Comparison of ENCODE assay signal across 18 cellular contexts in genomic region chr10:54125098-54125747, GRCh38.
DNase-seq lines count a peak whose midpoint lies in the region; ATAC-seq, FAIRE-seq and TF ChIP-seq lines count a peak whose summit lies in the region.
"Had no signal": no experiment of that assay in that cellular context is flagged by ENCODE, and none has a peak within 500 bp of the region (broad histone marks: within the 10 kb centered on the region; RNA-seq: fewer than 3 reads in every experiment).

No MANE protein-coding gene starts in this region.

- POLR2A ChIA-PET in RWPE1 (lab: Yijun Ruan, JAX; ENCODE audit: low non-redundant PET), result no interaction called here

- H3K9me3 Mint-ChIP-seq in activated T-cell treated with anti-CD3 and anti-CD28 coated beads, Interleukin-2, amount 50 U/mL, for 4 hours, result peaks cover 25% of the 10 kb centered on the region

- no peaks in the 10 kb centered on the region for H3K4me1 Mint-ChIP-seq in activated T-cell treated with anti-CD3 and anti-CD28 coated beads, Interleukin-2, amount 50 U/mL, for 4 hours (ENCODE audit: low read depth)
- H3K4me1 Mint-ChIP-seq: CD4-positive, CD25-positive, alpha-beta regulatory T cell; CD8-positive, alpha-beta memory T cell had no signal

- H3K27me3 Mint-ChIP-seq in activated T-cell treated with anti-CD3 and anti-CD28 coated beads, Interleukin-2, amount 50 U/mL, for 4 hours (ENCODE audit: low read depth), result no peaks in the 10 kb centered on the region
- H3K27me3 Mint-ChIP-seq: CD4-positive, CD25-positive, alpha-beta regulatory T cell; CD8-positive, alpha-beta memory T cell had no signal

- no peak for FAIRE-seq in bronchial epithelial cell (lab: Jason Lieb, UNC)
- FAIRE-seq in keratinocyte (lab: Jason Lieb, UNC), result no peak
- FAIRE-seq: A204.1, G401.6, GM12891, H54 had no signal

- ATAC-seq in activated T-cell treated with anti-CD3 and anti-CD28 coated beads, Interleukin-2, amount 50 U/mL, for 4 hours, result no peak
- ATAC-seq: GM23338 had no signal

- H2AFZ ChIP-seq in keratinocyte (ENCODE audit: control insufficient read depth, low read length), result no peak overlapping the region
- H2AFZ ChIP-seq: GM23338 had no signal

- DNase-seq in RWPE1 (ENCODE audit: low spot score), result peak; percentile 16
- peak; percentile 60 for DNase-seq in bronchial epithelial cell (ENCODE audit: low read depth)
- peak; percentile 1 for DNase-seq in keratinocyte (ENCODE audit: low read depth, low spot score)
- DNase-seq in activated T-cell treated with anti-CD3 and anti-CD28 coated beads, Interleukin-2, amount 50 U/mL, for 4 hours, result no peak
- DNase-seq in NOMO-1 (lab: John Stamatoyannopoulos, UW; ENCODE audit: unreplicated experiment in 2 of 2), result no peak
- DNase-seq in NCI-H526 treated with DMSO at 0.1 percent for 48 hours (lab: John Stamatoyannopoulos, UW), result no peak
- DNase-seq: ACHN; BE2C; C1 segment of cervical spinal cord; CD4-positive, CD25-positive, alpha-beta regulatory T cell; CD8-positive, alpha-beta memory T cell; COR-L47; HCEC 1CT had no signal

- H3K9me3 ChIP-seq in keratinocyte (ENCODE audit: control insufficient read depth, low read depth, low read length), result no peaks in the 10 kb centered on the region
- H3K9me3 ChIP-seq: BE2C had no signal

- no peaks in the 10 kb centered on the region for H3K79me2 ChIP-seq in keratinocyte (ENCODE audit: control insufficient read depth, insufficient read depth, low read length)

- H3K9me1 ChIP-seq in keratinocyte (ENCODE audit: control insufficient read depth, extremely low read depth, insufficient read depth, low read length), result no peaks in the 10 kb centered on the region

- no peaks in the 10 kb centered on the region for H4K20me1 ChIP-seq in keratinocyte (ENCODE audit: control insufficient read depth, extremely low read depth, insufficient read depth, low read length)

- H3K4me2 ChIP-seq in keratinocyte (ENCODE audit: control insufficient read depth, extremely low read depth, insufficient read depth, low read depth, low read length), result peak overlapping the region; percentile 2
- H3K4me2 ChIP-seq: GM23338 had no signal

- H3K27me3 ChIP-seq in bronchial epithelial cell (ENCODE audit: control insufficient read depth, insufficient read depth, low read length) (no peaks in the 10 kb centered on the region), keratinocyte (ENCODE audit: control insufficient read depth, extremely low read depth, insufficient read depth, low read length) (no peaks in the 10 kb centered on the region)
- H3K27me3 ChIP-seq: BE2C had no signal

- H3K27ac ChIP-seq in RWPE1 (no peak overlapping the region), keratinocyte (ENCODE audit: control insufficient read depth, insufficient read depth, low read length) (peak overlapping the region; percentile 35)

- no peak overlapping the region for H3K9ac ChIP-seq in keratinocyte (ENCODE audit: control insufficient read depth, extremely low read depth, insufficient read depth, low read length)

- dilution Hi-C loops in keratinocyte (cut with MboI; ENCODE audit: extremely low pct_ligation_motif_present, low sequenced_read_pairs), result no loop called here

- CTCF ChIA-PET in RWPE1 (lab: Yijun Ruan, JAX), result interaction anchor here (0.6 kb wide), 1 partner anchor 940 kb away, joined by 3 read pairs; no protein-coding TSS in a partner anchor

- no peak overlapping the region for H3K4me3 Mint-ChIP-seq in activated T-cell treated with anti-CD3 and anti-CD28 coated beads, Interleukin-2, amount 50 U/mL, for 4 hours
- H3K4me3 Mint-ChIP-seq: CD4-positive, CD25-positive, alpha-beta regulatory T cell; CD8-positive, alpha-beta memory T cell; GM23338 had no signal

- no peak overlapping the region for H3K4me3 ChIP-seq in bronchial epithelial cell (ENCODE audit: low read depth, low read length)
- H3K4me3 ChIP-seq in keratinocyte (ENCODE audit: control insufficient read depth in 2 of 3, extremely low read depth in 1 of 3, insufficient read depth in 2 of 3, low read depth in 1 of 3, low read length in 3 of 3), result peak overlapping the region in 1 of 3 experiments; percentile 4
- H3K4me3 ChIP-seq: GM23338 had no signal

- TF ChIP-seq CTCF in RWPE1 (conservative IDR thresholded peaks at IDR 0.05; ENCODE audit: low read depth) (no peak), bronchial epithelial cell (IDR thresholded peaks at IDR 0.05; ENCODE audit: insufficient read depth, low read length, severe bottlenecking) (no peak), keratinocyte (optimal IDR thresholded peaks at IDR 0.05 in 1 of 3, IDR thresholded peaks at IDR 0.05 in 1 of 3, conservative IDR thresholded peaks at IDR 0.05 in 1 of 3; ENCODE audit: extremely low read depth in 1 of 3, insufficient read depth in 2 of 3, low read length in 3 of 3) (no peak)

- peaks cover 4% of the 10 kb centered on the region for H3K4me1 ChIP-seq in keratinocyte (ENCODE audit: control insufficient read depth, extremely low read depth, insufficient read depth, low read length)
- H3K4me1 ChIP-seq: BE2C had no signal

- no peaks in the 10 kb centered on the region for H3K36me3 Mint-ChIP-seq in activated T-cell treated with anti-CD3 and anti-CD28 coated beads, Interleukin-2, amount 50 U/mL, for 4 hours (ENCODE audit: insufficient read depth)
- H3K36me3 Mint-ChIP-seq: CD4-positive, CD25-positive, alpha-beta regulatory T cell; CD8-positive, alpha-beta memory T cell had no signal

- H3K36me3 ChIP-seq in bronchial epithelial cell (ENCODE audit: control insufficient read depth, insufficient read depth, low read length), result no peaks in the 10 kb centered on the region
- H3K36me3 ChIP-seq in keratinocyte (ENCODE audit: control insufficient read depth in 2 of 2, extremely low read depth in 1 of 2, insufficient read depth in 2 of 2, low read length in 2 of 2), result no peaks in the 10 kb centered on the region
- H3K36me3 ChIP-seq: BE2C had no signal

Comparison
In these comparisons a context has a peak if more than half of its experiments do, and no peak if none do; other contexts are left out.
1. DNase-seq: peak in RWPE1 (single experiment), bronchial epithelial cell (single experiment) and keratinocyte (single experiment); none in activated T-cell treated with anti-CD3 and anti-CD28 coated beads, Interleukin-2, amount 50 U/mL, for 4 hours (single experiment), NOMO-1 (0 of 2) and NCI-H526 treated with DMSO at 0.1 percent for 48 hours (single experiment).